ENCODE assay signal across 8 cellular contexts in genomic region chr22:38181453-38182200, GRCh38. TPM values are rescaled to one million over a fixed set of nuclear protein-coding genes. Genes with fewer than 3 reads are reported as not detected.
A peak's percentile ranks its signal among the peaks of the same experiment; 100 is the strongest.
DNase-seq lines count a peak whose midpoint lies in the region; ATAC-seq and TF ChIP-seq lines count a peak whose summit lies in the region.

A gene with protein sequence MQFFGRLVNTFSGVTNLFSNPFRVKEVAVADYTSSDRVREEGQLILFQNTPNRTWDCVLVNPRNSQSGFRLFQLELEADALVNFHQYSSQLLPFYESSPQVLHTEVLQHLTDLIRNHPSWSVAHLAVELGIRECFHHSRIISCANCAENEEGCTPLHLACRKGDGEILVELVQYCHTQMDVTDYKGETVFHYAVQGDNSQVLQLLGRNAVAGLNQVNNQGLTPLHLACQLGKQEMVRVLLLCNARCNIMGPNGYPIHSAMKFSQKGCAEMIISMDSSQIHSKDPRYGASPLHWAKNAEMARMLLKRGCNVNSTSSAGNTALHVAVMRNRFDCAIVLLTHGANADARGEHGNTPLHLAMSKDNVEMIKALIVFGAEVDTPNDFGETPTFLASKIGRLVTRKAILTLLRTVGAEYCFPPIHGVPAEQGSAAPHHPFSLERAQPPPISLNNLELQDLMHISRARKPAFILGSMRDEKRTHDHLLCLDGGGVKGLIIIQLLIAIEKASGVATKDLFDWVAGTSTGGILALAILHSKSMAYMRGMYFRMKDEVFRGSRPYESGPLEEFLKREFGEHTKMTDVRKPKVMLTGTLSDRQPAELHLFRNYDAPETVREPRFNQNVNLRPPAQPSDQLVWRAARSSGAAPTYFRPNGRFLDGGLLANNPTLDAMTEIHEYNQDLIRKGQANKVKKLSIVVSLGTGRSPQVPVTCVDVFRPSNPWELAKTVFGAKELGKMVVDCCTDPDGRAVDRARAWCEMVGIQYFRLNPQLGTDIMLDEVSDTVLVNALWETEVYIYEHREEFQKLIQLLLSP (minus strand): TSS chr22:38181830. CDS start chr22:38169426, 12,404 bp downstream.

- H3K4me3 ChIP-seq in GM12865 (ENCODE audit: low read depth, low read length) (peak within 1 kb of the TSS; percentile 84), adipocyte (ENCODE audit: low read length) (peak within 1 kb of the TSS; percentile 88), cardiac muscle cell (peak within 1 kb of the TSS; percentile 56), trophoblast cell (ENCODE audit: low read depth, low read length) (peak within 1 kb of the TSS; percentile 47), transverse colon (peak within 1 kb of the TSS; percentile 47 to 66 (median 59))

- peak within 1 kb of the TSS; percentile 94 for H4K12ac ChIP-seq in trophoblast cell (ENCODE audit: low read depth, low read length)

- peak within 1 kb of the TSS; percentile 99 for H4K91ac ChIP-seq in trophoblast cell (ENCODE audit: low read depth, low read length)

- intact Hi-C loops in transverse colon (cut with DNase I; ENCODE audit: low total_unique reads) = no loop called here

- H3K23ac ChIP-seq in trophoblast cell (ENCODE audit: low read length) = no peak within 1 kb of the TSS

- peak within 1 kb of the TSS; percentile 97 for H2BK120ac ChIP-seq in trophoblast cell (ENCODE audit: insufficient read depth, low read length, poor library complexity)

- H2BK5ac ChIP-seq in trophoblast cell (ENCODE audit: low read depth, low read length, poor library complexity) = peak within 1 kb of the TSS; percentile 98

- peak within 1 kb of the TSS; percentile 78 for H3K4ac ChIP-seq in trophoblast cell (ENCODE audit: low read depth, low read length)

- peak within 1 kb of the TSS; percentile 55 for H2AFZ ChIP-seq in trophoblast cell (ENCODE audit: insufficient read depth, low read length, poor library complexity)

- H3K14ac ChIP-seq in trophoblast cell (ENCODE audit: low read length) = peak within 1 kb of the TSS; percentile 93

- ATAC-seq in HG02798 (IDR thresholded peaks at IDR 0.05; ENCODE audit: poor library complexity, unreplicated experiment) = peak; percentile 92

- peak; percentile 99 for DNase-seq in GM12865 (ENCODE audit: low read depth)
- DNase-seq in NCI-H1436 (lab: John Stamatoyannopoulos, UW) = peak; percentile 98
- DNase-seq in T follicular helper cell (ENCODE audit: low read depth) = peak; percentile 88
- DNase-seq in adipocyte (ENCODE audit: low read depth) = peak; percentile 100
- DNase-seq in cardiac muscle cell (ENCODE audit: low read depth in 1 of 2, low spot score in 1 of 2) = peak; percentile 99
- DNase-seq in trophoblast cell = peak; percentile 100
- peak; percentile 99 for DNase-seq in transverse colon

- peaks cover 43% of the 10 kb centered on the region for H3K4me1 ChIP-seq in adipocyte (ENCODE audit: control insufficient read depth, insufficient read depth, low read length)
- H3K4me1 ChIP-seq in cardiac muscle cell (ENCODE audit: low read depth) = peaks cover 4% of the 10 kb centered on the region
- peaks cover 25 to 26% of the 10 kb centered on the region in 2 experiments for H3K4me1 ChIP-seq in trophoblast cell (ENCODE audit: control insufficient read depth in 1 of 2, insufficient read depth in 2 of 2, low read length in 2 of 2)
- H3K4me1 ChIP-seq in transverse colon = peaks cover 22 to 54% (median 28%) of the 10 kb centered on the region in 4 donors

- H3K9me3 ChIP-seq in adipocyte (ENCODE audit: control insufficient read depth, low read length) = no peaks in the 10 kb centered on the region
- no peaks in the 10 kb centered on the region for H3K9me3 ChIP-seq in cardiac muscle cell (ENCODE audit: low read depth)
- no peaks in the 10 kb centered on the region for H3K9me3 ChIP-seq in trophoblast cell (ENCODE audit: insufficient read depth, low read depth, low read length)
- no peaks in the 10 kb centered on the region for H3K9me3 ChIP-seq in transverse colon

- in situ Hi-C loops in transverse colon (cut with MboI; ENCODE audit: low pct_ligation_motif_present in 1 of 4, low pct_unique_long_range_greater_than_20kb in 1 of 4, low sequenced_read_pairs in 3 of 4) = no loop called here

- TF ChIP-seq EP300 in transverse colon (IDR thresholded peaks at IDR 0.05; ENCODE audit: low read depth) = no peak

- peak within 1 kb of the TSS; percentile 91 for H3K9ac ChIP-seq in adipocyte (ENCODE audit: low read length)
- peak within 1 kb of the TSS; percentile 61 for H3K9ac ChIP-seq in trophoblast cell (ENCODE audit: low read length)

- H3K79me1 ChIP-seq in trophoblast cell (ENCODE audit: low read length) = peaks cover 40% of the 10 kb centered on the region

- no CpG with 5 or more reads among the region's 48 CpGs for WGBS in trophoblast cell (ENCODE audit: extremely low coverage, insufficient coverage, insufficient read length)
- 0 to 1% methylated on average over 19 to 44 of the region's 48 CpGs for WGBS in transverse colon (ENCODE audit: low coverage in 1 of 2), 2 donors

- peak within 1 kb of the TSS; percentile 96 for H4K8ac ChIP-seq in trophoblast cell (ENCODE audit: low read depth, low read length)

- H3K27ac ChIP-seq in cardiac muscle cell = peak within 1 kb of the TSS; percentile 79
- peak within 1 kb of the TSS; percentile 90 for H3K27ac ChIP-seq in trophoblast cell (ENCODE audit: low read depth, low read length)
- H3K27ac ChIP-seq in transverse colon = peak within 1 kb of the TSS; percentile 88 to 96 (median 92)

- H3K79me2 ChIP-seq in trophoblast cell (ENCODE audit: control insufficient read depth, insufficient read depth, low read length, poor library complexity) = peaks cover 5% of the 10 kb centered on the region

- TF ChIP-seq CTCF in GM12865 (IDR thresholded peaks at IDR 0.05; ENCODE audit: insufficient read depth, low read depth, low read length, missing control alignments) (no peak), cardiac muscle cell (IDR thresholded peaks at IDR 0.05; ENCODE audit: low read depth, low read length) (no peak), transverse colon (IDR thresholded peaks at IDR 0.05) (no peak)

- H2AK5ac ChIP-seq in trophoblast cell (ENCODE audit: low read length) = peak within 1 kb of the TSS; percentile 7

- H3K36me3 ChIP-seq in adipocyte (ENCODE audit: control insufficient read depth, insufficient read depth, low read length, severe bottlenecking) (no peaks in the 10 kb centered on the region), cardiac muscle cell (no peaks in the 10 kb centered on the region), trophoblast cell (ENCODE audit: control insufficient read depth in 1 of 2, insufficient read depth in 2 of 2, low read length in 2 of 2) (no peaks in the 10 kb centered on the region), transverse colon (no peaks in the 10 kb centered on the region)

- peak within 1 kb of the TSS; percentile 90 for H3K18ac ChIP-seq in trophoblast cell (ENCODE audit: low read length)

- H3K4me2 ChIP-seq in trophoblast cell (ENCODE audit: low read length) = peak within 1 kb of the TSS; percentile 72

- peak within 1 kb of the TSS; percentile 86 for H2BK12ac ChIP-seq in trophoblast cell (ENCODE audit: low read length)

- TF ChIP-seq POLR2A in transverse colon (IDR thresholded peaks at IDR 0.05) = peak; percentile 43

- no peaks in the 10 kb centered on the region for H3K27me3 ChIP-seq in adipocyte (replicated peaks; ENCODE audit: control insufficient read depth, insufficient read depth, low read length)
- no peaks in the 10 kb centered on the region for H3K27me3 ChIP-seq in cardiac muscle cell
- no peaks in the 10 kb centered on the region for H3K27me3 ChIP-seq in trophoblast cell (ENCODE audit: insufficient read depth, low read length)
- no peaks in the 10 kb centered on the region for H3K27me3 ChIP-seq in transverse colon

RNA-seq across cellular contexts. Expression of the gene that starts here (rescaled TPM):
- total RNA-seq in cardiac muscle cell (26.1 and 41.5 TPM in 2 replicates), transverse colon (100 to 1,000 TPM in 2 of 4 donors, 10 to 100 TPM in 2; 30.7 to 327 (median 72.3) TPM)
- polyA plus RNA-seq in cardiac muscle cell = 30.9 and 38.7 TPM in 2 replicates
- polyA plus RNA-seq in trophoblast cell (2013) = 5.6 and 7.2 TPM in 2 replicates

Comparison
In these comparisons a context has a peak if more than half of its experiments do, and no peak if none do; other contexts are left out.
1. Peak in every context shown above with its lines: DNase-seq, ATAC-seq, H3K4me3 ChIP-seq and H3K27ac ChIP-seq.